ENCODE assay signal across 31 cellular contexts in the genomic region with DNA sequence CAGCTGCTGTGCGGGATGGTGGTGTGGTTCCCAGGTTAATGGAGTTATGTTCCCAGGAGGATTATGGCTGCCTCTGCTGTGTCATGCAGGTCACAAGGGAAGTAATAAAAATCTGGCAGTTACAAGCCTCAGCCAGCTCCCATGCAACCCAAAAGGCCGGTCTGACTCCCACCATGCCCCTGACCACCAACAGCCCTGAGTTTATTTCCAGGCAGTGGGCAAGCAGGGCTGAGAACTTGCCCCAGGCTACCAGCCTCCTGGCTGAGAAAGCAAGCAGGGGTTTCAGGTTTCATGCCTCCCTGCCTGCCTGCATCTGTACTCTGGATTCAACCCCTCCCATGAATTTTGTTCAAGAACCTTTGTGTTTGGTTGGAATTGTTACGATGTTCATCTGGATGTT.
"Had no signal": no experiment of that assay in that cellular context is flagged by ENCODE, and none has a peak within 500 bp of the region (broad histone marks: within the 10 kb centered on the region; RNA-seq: fewer than 3 reads in every experiment).

No MANE protein-coding gene starts in this region.

- ATAC-seq: activated naive CD8-positive, alpha-beta T cell treated with anti-CD3 and anti-CD28 coated beads, Interleukin-2, amount 50 U/mL, for 24 hours; activated T-cell treated with anti-CD3 and anti-CD28 coated beads, Interleukin-2, amount 50 U/mL, for 4 hours; SK-N-SH treated with all-trans-retinoic acid at 6 μM for 48 hours; T-cell; T-helper 17 cell had no signal

- H3K4me3 Mint-ChIP-seq: activated B cell treated with CpG ODN at 0.5 μM for 24 hours; activated CD4-positive, alpha-beta memory T cell treated with anti-CD3 and anti-CD28 coated beads for 36 hours; activated naive CD4-positive, alpha-beta T cell treated with anti-CD3 and anti-CD28 coated beads, Interleukin-2, amount 10 ng/mL, durations not matched to agents 7 days and 5 days; activated naive CD8-positive, alpha-beta T cell; activated naive CD8-positive, alpha-beta T cell treated with anti-CD3 and anti-CD28 coated beads, Interleukin-2, amount 50 U/mL, for 24 hours; activated T-cell treated with anti-CD3 and anti-CD28 coated beads, Interleukin-2, amount 50 U/mL, for 4 hours; activated T-helper 1 cell treated with anti-CD3 and anti-CD28 coated beads, Interleukin-12 subunit alpha, Interleukin-12 subunit beta, Interleukin-2, Interleukin-4 antibody, amounts not matched to agents 30 ng/mL and 10 ng/mL and 1 ng/mL, durations not matched to agents 14 hours and 24 hours and 36 hours; brain; T-cell; T-helper 17 cell had no signal

- H3K27ac Mint-ChIP-seq: activated B cell treated with CpG ODN at 0.5 μM for 24 hours; activated CD4-positive, alpha-beta memory T cell treated with anti-CD3 and anti-CD28 coated beads for 36 hours; activated naive CD4-positive, alpha-beta T cell treated with anti-CD3 and anti-CD28 coated beads, Interleukin-2, amount 10 ng/mL, durations not matched to agents 7 days and 5 days; activated naive CD8-positive, alpha-beta T cell; activated naive CD8-positive, alpha-beta T cell treated with anti-CD3 and anti-CD28 coated beads, Interleukin-2, amount 50 U/mL, for 24 hours; activated T-helper 1 cell treated with anti-CD3 and anti-CD28 coated beads, Interleukin-12 subunit alpha, Interleukin-12 subunit beta, Interleukin-2, Interleukin-4 antibody, amounts not matched to agents 30 ng/mL and 10 ng/mL and 1 ng/mL, durations not matched to agents 14 hours and 24 hours and 36 hours; brain; T-cell; T-helper 17 cell had no signal

- H3K27me3 Mint-ChIP-seq: activated B cell treated with CpG ODN at 0.5 μM for 24 hours; activated CD4-positive, alpha-beta memory T cell treated with anti-CD3 and anti-CD28 coated beads for 36 hours; activated naive CD4-positive, alpha-beta T cell treated with anti-CD3 and anti-CD28 coated beads, Interleukin-2, amount 10 ng/mL, durations not matched to agents 7 days and 5 days; activated naive CD8-positive, alpha-beta T cell; activated naive CD8-positive, alpha-beta T cell treated with anti-CD3 and anti-CD28 coated beads, Interleukin-2, amount 50 U/mL, for 24 hours; T-helper 17 cell had no signal

- H3K36me3 Mint-ChIP-seq: activated CD4-positive, alpha-beta memory T cell treated with anti-CD3 and anti-CD28 coated beads for 36 hours; activated naive CD4-positive, alpha-beta T cell treated with anti-CD3 and anti-CD28 coated beads, Interleukin-2, amount 10 ng/mL, durations not matched to agents 7 days and 5 days; activated naive CD8-positive, alpha-beta T cell; brain; T-cell had no signal

- H3K9ac ChIP-seq: KMS-11 had no signal

- DNase-seq: activated B cell treated with CpG ODN at 0.5 μM for 24 hours; activated CD4-positive, alpha-beta memory T cell treated with anti-CD3 and anti-CD28 coated beads for 36 hours; activated CD4-positive, alpha-beta T cell treated with anti-CD3 and anti-CD28 coated beads for 4 hours; activated CD4-positive, alpha-beta T cell treated with anti-CD3 and anti-CD28 coated beads, Interleukin-2, amount 50 U/mL, for 1 hour; activated CD4-positive, CD25-positive, alpha-beta regulatory T cell treated with anti-CD3 and anti-CD28 coated beads, Interleukin-2, amount 50 U/mL, for 72 hours; activated CD8-positive, alpha-beta memory T cell treated with anti-CD3 and anti-CD28 coated beads, Interleukin-2, amount 50 U/mL, for 4 hours; activated naive CD4-positive, alpha-beta T cell treated with anti-CD3 and anti-CD28 coated beads, Interleukin-2, amount 10 ng/mL, durations not matched to agents 7 days and 5 days; activated naive CD8-positive, alpha-beta T cell treated with anti-CD3 and anti-CD28 coated beads, Interleukin-2, amount 50 U/mL, for 24 hours; activated T-cell treated with anti-CD3 and anti-CD28 coated beads for 4 hours; activated T-cell treated with anti-CD3 and anti-CD28 coated beads, Interleukin-2, amount 50 U/mL, for 4 hours; anterior cingulate cortex; caudate nucleus; cerebellar nuclear complex; NCI-H1105 treated with DMSO at 0.1 percent for 48 hours; NCI-H1436 treated with DMSO at 0.1 percent for 48 hours; NCI-H1694 treated with DMSO at 0.1 percent for 48 hours; NCI-H2029; NCI-H345; NCI-H510A; NCI-H526; NCI-H748 treated with DMSO at 0.1 percent for 48 hours; NK-92 treated with Interleukin-12 subunit alpha and Interleukin-12 subunit beta, amount 100 ng/mL, for 24 hours; SHP77 treated with DMSO at 0.1 percent for 48 hours; T-cell; T-helper 17 cell had no signal

- H3K27ac ChIP-seq: KMS-11, VCaP had no signal

- H3K4me2 ChIP-seq: KMS-11 had no signal

- H3K4me1 Mint-ChIP-seq: activated B cell treated with CpG ODN at 0.5 μM for 24 hours; activated naive CD4-positive, alpha-beta T cell treated with anti-CD3 and anti-CD28 coated beads, Interleukin-2, amount 10 ng/mL, durations not matched to agents 7 days and 5 days; activated naive CD8-positive, alpha-beta T cell treated with anti-CD3 and anti-CD28 coated beads, Interleukin-2, amount 50 U/mL, for 24 hours; brain; T-cell; T-helper 17 cell had no signal
